In genomic region chr2:156333274-156333950, GRCh38 we compare ENCODE assay signal across 8 cellular contexts. TPM values are rescaled to one million over a fixed set of nuclear protein-coding genes. Genes with fewer than 3 reads are reported as not detected.
DNase-seq lines count a peak whose midpoint lies in the region; ATAC-seq, FAIRE-seq and TF ChIP-seq lines count a peak whose summit lies in the region.

No MANE protein-coding gene starts in this region.

- DNase-seq in AG04449 (ENCODE audit: low read depth, low spot score) (no peak), SK-MEL-5 (ENCODE audit: low read depth, low spot score) (peak; percentile 77), D721Med (ENCODE audit: insufficient read length, low spot score) (no peak), SIG-M5 treated with dmso at 0.1 percent for 504 hours (lab: John Stamatoyannopoulos, UW; ENCODE audit: unreplicated experiment) (no peak)
- peak; percentile 30 for DNase-seq in effector CD4-positive, alpha-beta T cell
- DNase-seq in naive thymus-derived CD4-positive, alpha-beta T cell, result peak in 3 of 9 donors; percentile 32 to 44 (median 33)

- H3K9me3 Mint-ChIP-seq in naive thymus-derived CD4-positive, alpha-beta T cell, result peaks cover 0 to 14% (median 0%) of the 10 kb centered on the region in 11 donors

- peak overlapping the region; percentile 74 for H3K4me3 ChIP-seq in AG04449 (ENCODE audit: low read depth, low read length)
- peak overlapping the region; percentile 90 for H3K4me3 ChIP-seq in naive thymus-derived CD4-positive, alpha-beta T cell (ENCODE audit: low read length)

- CTCF ChIA-PET in AG04449 (lab: Yijun Ruan, JAX), result interaction anchor here (0.6 to 3.3 kb wide), 6 partner anchors 10 to 847 kb away, joined by 3 to 75 read pairs (median 5); no protein-coding TSS in a partner anchor
- CTCF ChIA-PET in naive thymus-derived CD4-positive, alpha-beta T cell (lab: Charles Lee), result interaction anchor here (2.8 kb wide), 2 partner anchors 67 to 256 kb away, joined by 18 to 19 read pairs; no protein-coding TSS in a partner anchor

- H3K36me3 ChIP-seq in naive thymus-derived CD4-positive, alpha-beta T cell (ENCODE audit: control insufficient read depth in 2 of 3, insufficient read depth in 3 of 3, low read length in 3 of 3), result no peaks in the 10 kb centered on the region

- FAIRE-seq in D721Med (lab: Jason Lieb, UNC), result no peak

- peak overlapping the region; percentile 92 to 100 (median 99) for H3K27ac Mint-ChIP-seq in naive thymus-derived CD4-positive, alpha-beta T cell

- H3K4me1 Mint-ChIP-seq in naive thymus-derived CD4-positive, alpha-beta T cell, result peaks cover 27 to 50% (median 40%) of the 10 kb centered on the region in 7 donors

- intact Hi-C loops in naive thymus-derived CD4-positive, alpha-beta T cell (cut with micrococcal nuclease), result loop anchor here (2.0 to 10.0 kb wide), 9 partner anchors 81 to 1543 kb away; partner anchors contain the start of genes CYTIP (in 2 of the 2) and ACVR1 (in 1 of the 2)

- in situ Hi-C loops in SK-MEL-5 (cut with HindIII; ENCODE audit: low pct_unique_long_range_greater_than_20kb, low sequenced_read_pairs), result no loop called here

- peaks cover 0 to 7% (median 3%) of the 10 kb centered on the region in 5 donors for H3K36me3 Mint-ChIP-seq in naive thymus-derived CD4-positive, alpha-beta T cell

- H3K27ac ChIP-seq in naive thymus-derived CD4-positive, alpha-beta T cell (ENCODE audit: low read depth, low read length), result peak overlapping the region; percentile 100

- ATAC-seq in GM18498 (IDR thresholded peaks at IDR 0.05; ENCODE audit: unreplicated experiment) (peak; percentile 20), HG02981 (IDR thresholded peaks at IDR 0.05; ENCODE audit: unreplicated experiment) (peak; percentile 20)
- no peak for ATAC-seq in naive thymus-derived CD4-positive, alpha-beta T cell

- no peaks in the 10 kb centered on the region for H3K27me3 ChIP-seq in naive thymus-derived CD4-positive, alpha-beta T cell (ENCODE audit: control insufficient read depth in 2 of 2, insufficient read depth in 2 of 2, low read length in 2 of 2)

- peaks cover 5 to 27% (median 16%) of the 10 kb centered on the region in 5 donors for H3K27me3 Mint-ChIP-seq in naive thymus-derived CD4-positive, alpha-beta T cell

- POLR2A ChIA-PET in AG04449 (lab: Yijun Ruan, JAX), result interaction anchor here (1.8 to 1.9 kb wide), 2 partner anchors 9 to 231 kb away, joined by 5 to 10 read pairs; no protein-coding TSS in a partner anchor
- POLR2A ChIA-PET in naive thymus-derived CD4-positive, alpha-beta T cell (lab: Charles Lee), result interaction anchor here (0.7 to 5.0 kb wide), 8 partner anchors 9 to 255 kb away, joined by 3 to 42 read pairs (median 3); partner anchors contain the start of gene GPD2

- no peak for TF ChIP-seq CTCF in AG04449 (IDR thresholded peaks at IDR 0.05; ENCODE audit: insufficient read depth, low read length, missing control alignments)
- TF ChIP-seq CTCF in D721Med (IDR thresholded peaks at IDR 0.05; ENCODE audit: insufficient read depth, missing control alignments), result no peak

- H3K9me3 ChIP-seq in naive thymus-derived CD4-positive, alpha-beta T cell (ENCODE audit: control insufficient read depth in 2 of 3, low read length in 3 of 3), result no peaks in the 10 kb centered on the region

- peaks cover 0 to 4% of the 10 kb centered on the region in 2 donors for H3K4me1 ChIP-seq in naive thymus-derived CD4-positive, alpha-beta T cell (ENCODE audit: control insufficient read depth in 2 of 2, insufficient read depth in 2 of 2, low read length in 2 of 2)

- H3K4me3 Mint-ChIP-seq in naive thymus-derived CD4-positive, alpha-beta T cell, result peak overlapping the region; percentile 90 to 99 (median 96)

RNA-seq across cellular contexts. Expression of gene NR4A2, which starts 0.9 kb away (rescaled TPM):
- 4.3 and 5.2 TPM in 2 replicates for total RNA-seq in SK-MEL-5 (2014; rRNA removed; shearing (Covaris generic))
- 17.6 and 22.2 TPM in 2 replicates for polyA plus RNA-seq in SK-MEL-5 (2015; cell fraction: cytosol; rRNA removed)
- 25.3 and 30.1 TPM in 2 replicates for polyA plus RNA-seq in SK-MEL-5 (2015; cell fraction: nucleus; rRNA removed)
- 100 to 1,000 TPM in 2 of 5 experiments, 1 to 10 TPM in 3; 2.2 to 252 (median 3.2) TPM for total RNA-seq in naive thymus-derived CD4-positive, alpha-beta T cell
- 1 to 10 TPM; 2.5 to 7.3 TPM for polyA plus RNA-seq in naive thymus-derived CD4-positive, alpha-beta T cell

Comparison
In these comparisons a context has a peak if more than half of its experiments do, and no peak if none do; other contexts are left out.
1. DNase-seq: peak in SK-MEL-5 (single experiment) and effector CD4-positive, alpha-beta T cell (single experiment); none in AG04449 (single experiment), D721Med (single experiment) and SIG-M5 treated with dmso at 0.1 percent for 504 hours (single experiment).